In genomic region chr1:246785536-246786111, GRCh38 we compare ENCODE assay signal across 16 cellular contexts.
DNase-seq lines count a peak whose midpoint lies in the region; ATAC-seq and TF ChIP-seq lines count a peak whose summit lies in the region.
"Had no signal": no experiment of that assay in that cellular context is flagged by ENCODE, and none has a peak within 500 bp of the region (broad histone marks: within the 10 kb centered on the region; RNA-seq: fewer than 3 reads in every experiment).

No MANE protein-coding gene starts in this region.

- no peak overlapping the region for H3K9ac ChIP-seq in trophoblast cell (ENCODE audit: low read length)

- no peaks in the 10 kb centered on the region for H3K36me3 ChIP-seq in GM06990 (ENCODE audit: control insufficient read depth, insufficient read depth, low read length)
- H3K36me3 ChIP-seq in KOPT-K1 (ENCODE audit: insufficient read depth, low read length) = peaks cover 9% of the 10 kb centered on the region; the same call in 1 of the 2 replicates
- no peaks in the 10 kb centered on the region for H3K36me3 ChIP-seq in trophoblast cell (ENCODE audit: control insufficient read depth in 1 of 2, insufficient read depth in 2 of 2, low read length in 2 of 2)
- H3K36me3 ChIP-seq in adrenal gland (replicated peaks in 1 of 2) = no peaks in the 10 kb centered on the region

- H3K4ac ChIP-seq in trophoblast cell (ENCODE audit: low read depth, low read length) = no peak overlapping the region

- no CpG with 5 or more reads among the region's 18 CpGs for WGBS in trophoblast cell (ENCODE audit: extremely low coverage, insufficient coverage, insufficient read length)
- 75 to 80% (median 79%) methylated on average over 17 to 18 of the region's 18 CpGs for WGBS in adrenal gland, 4 donors

- H3K79me2 ChIP-seq in trophoblast cell (ENCODE audit: control insufficient read depth, insufficient read depth, low read length, poor library complexity) = no peaks in the 10 kb centered on the region

- no peak overlapping the region for H2BK12ac ChIP-seq in trophoblast cell (ENCODE audit: low read length)

- TF ChIP-seq CTCF in GM06990 (IDR thresholded peaks at IDR 0.05; ENCODE audit: insufficient read depth, low read length, poor library complexity, severe bottlenecking) (no peak), endothelial cell (IDR thresholded peaks at IDR 0.05; ENCODE audit: unreplicated experiment) (no peak), adrenal gland (IDR thresholded peaks at IDR 0.05) (no peak)

- H2BK120ac ChIP-seq in trophoblast cell (ENCODE audit: insufficient read depth, low read length, poor library complexity) = no peak overlapping the region

- DNase-seq in GM06990 (ENCODE audit: extremely low read depth, insufficient read length) = peak; percentile 46
- no peak for DNase-seq in endothelial cell (ENCODE audit: low spot score)
- no peak for DNase-seq in trophoblast cell
- no peak for DNase-seq in adrenal gland
- DNase-seq in natural killer cell treated with Interleukin-12 subunit alpha and Interleukin-12 subunit beta and Interleukin-15 and Interleukin-18, amount 100 ng/mL, for 72 hours (ENCODE audit: low spot score) = no peak
- DNase-seq: activated gamma-delta T cell treated with Interleukin-2 at 50 U/mL for 16 hours, body of pancreas, H7, mesendoderm, NCI-H1105 treated with DMSO at 0.1 percent for 48 hours, NCI-H510A had no signal

- no peaks in the 10 kb centered on the region for H3K27me3 ChIP-seq in GM06990 (replicated peaks; ENCODE audit: control insufficient read depth, insufficient read depth, low read length)
- no peaks in the 10 kb centered on the region for H3K27me3 ChIP-seq in trophoblast cell (ENCODE audit: insufficient read depth, low read length)
- H3K27me3 ChIP-seq in adrenal gland = no peaks in the 10 kb centered on the region

- H3K79me1 ChIP-seq in trophoblast cell (ENCODE audit: low read length) = no peaks in the 10 kb centered on the region

- intact Hi-C loops in adrenal gland (cut with DNase I) = no loop called here

- H4K91ac ChIP-seq in trophoblast cell (ENCODE audit: low read depth, low read length) = no peak overlapping the region

- H3K36me3 Mint-ChIP-seq in endothelial cell (ENCODE audit: low read depth, unreplicated experiment) = peaks cover 10% of the 10 kb centered on the region
- no peaks in the 10 kb centered on the region for H3K36me3 Mint-ChIP-seq in natural killer cell treated with Interleukin-12 subunit alpha and Interleukin-12 subunit beta and Interleukin-15 and Interleukin-18, amount 100 ng/mL, for 72 hours

- peaks cover 4% of the 10 kb centered on the region for H3K9me3 Mint-ChIP-seq in endothelial cell (ENCODE audit: unreplicated experiment)
- H3K9me3 Mint-ChIP-seq in natural killer cell treated with Interleukin-12 subunit alpha and Interleukin-12 subunit beta and Interleukin-15 and Interleukin-18, amount 100 ng/mL, for 72 hours = no peaks in the 10 kb centered on the region

- ATAC-seq in HG02973 (IDR thresholded peaks at IDR 0.05; ENCODE audit: unreplicated experiment) (no peak), GM19324 (IDR thresholded peaks at IDR 0.05; ENCODE audit: low FRiP score, unreplicated experiment) (no peak)
- ATAC-seq in natural killer cell treated with Interleukin-12 subunit alpha and Interleukin-12 subunit beta and Interleukin-15 and Interleukin-18, amount 100 ng/mL, for 72 hours = no peak
- ATAC-seq: body of pancreas had no signal

- no peak overlapping the region for H2AFZ ChIP-seq in trophoblast cell (ENCODE audit: insufficient read depth, low read length, poor library complexity)

- H3K9me3 ChIP-seq in KOPT-K1 (ENCODE audit: insufficient read depth, low read length, poor library complexity, severe bottlenecking) = no peaks in the 10 kb centered on the region
- H3K9me3 ChIP-seq in trophoblast cell (ENCODE audit: insufficient read depth, low read depth, low read length) = peaks cover 2% of the 10 kb centered on the region
- H3K9me3 ChIP-seq in adrenal gland (replicated peaks in 1 of 3) = no peaks in the 10 kb centered on the region
- H3K9me3 ChIP-seq: body of pancreas, heart left ventricle, tibial nerve had no signal

- H3K4me1 ChIP-seq in trophoblast cell (ENCODE audit: control insufficient read depth in 1 of 2, insufficient read depth in 2 of 2, low read length in 2 of 2) (peaks cover 3 to 5% of the 10 kb centered on the region in 2 experiments), adrenal gland (replicated peaks in 1 of 2) (peaks cover 3 to 5% of the 10 kb centered on the region in 2 donors)

- peak overlapping the region; percentile 67 for H3K4me3 Mint-ChIP-seq in endothelial cell (ENCODE audit: unreplicated experiment)
- H3K4me3 Mint-ChIP-seq in natural killer cell treated with Interleukin-12 subunit alpha and Interleukin-12 subunit beta and Interleukin-15 and Interleukin-18, amount 100 ng/mL, for 72 hours = no peak overlapping the region

- H3K4me3 ChIP-seq in GM06990 (replicated peaks; ENCODE audit: low read depth, low read length) = no peak overlapping the region
- H3K4me3 ChIP-seq in trophoblast cell (ENCODE audit: low read depth, low read length) = no peak overlapping the region
- no peak overlapping the region for H3K4me3 ChIP-seq in adrenal gland
- H3K4me3 ChIP-seq: body of pancreas had no signal

- TF ChIP-seq POLR2A in adrenal gland (IDR thresholded peaks at IDR 0.05) = no peak

- no peak overlapping the region for H2AK5ac ChIP-seq in trophoblast cell (ENCODE audit: low read length)

- H3K23ac ChIP-seq in trophoblast cell (ENCODE audit: low read length) = no peak overlapping the region

- H3K14ac ChIP-seq in trophoblast cell (ENCODE audit: low read length) = no peak overlapping the region

- no peak overlapping the region for H3K4me2 ChIP-seq in trophoblast cell (ENCODE audit: low read length)

- H3K27ac ChIP-seq in KOPT-K1 (ENCODE audit: low read depth, low read length, poor library complexity, severe bottlenecking) = peak overlapping the region; percentile 52
- no peak overlapping the region for H3K27ac ChIP-seq in trophoblast cell (ENCODE audit: low read depth, low read length)
- no peak overlapping the region for H3K27ac ChIP-seq in adrenal gland
- H3K27ac ChIP-seq: body of pancreas had no signal

- H3K27me3 Mint-ChIP-seq in endothelial cell (ENCODE audit: unreplicated experiment) = peaks cover 17% of the 10 kb centered on the region
- H3K27me3 Mint-ChIP-seq in natural killer cell treated with Interleukin-12 subunit alpha and Interleukin-12 subunit beta and Interleukin-15 and Interleukin-18, amount 100 ng/mL, for 72 hours = peaks cover 0 to 2% of the 10 kb centered on the region in 2 donors

- H3K27ac Mint-ChIP-seq in endothelial cell (ENCODE audit: unreplicated experiment) = peak overlapping the region; percentile 78
- no peak overlapping the region for H3K27ac Mint-ChIP-seq in natural killer cell treated with Interleukin-12 subunit alpha and Interleukin-12 subunit beta and Interleukin-15 and Interleukin-18, amount 100 ng/mL, for 72 hours

- H4K8ac ChIP-seq in trophoblast cell (ENCODE audit: low read depth, low read length) = no peak overlapping the region

- H4K12ac ChIP-seq in trophoblast cell (ENCODE audit: low read depth, low read length) = peak overlapping the region; percentile 47

- no peak overlapping the region for H3K18ac ChIP-seq in trophoblast cell (ENCODE audit: low read length)

- H3K4me1 Mint-ChIP-seq in endothelial cell (ENCODE audit: unreplicated experiment) = peaks cover 22% of the 10 kb centered on the region
- peaks cover 6 to 16% of the 10 kb centered on the region in 2 donors for H3K4me1 Mint-ChIP-seq in natural killer cell treated with Interleukin-12 subunit alpha and Interleukin-12 subunit beta and Interleukin-15 and Interleukin-18, amount 100 ng/mL, for 72 hours (ENCODE audit: low read depth in 2 of 2)

- no peak overlapping the region for H2BK5ac ChIP-seq in trophoblast cell (ENCODE audit: low read depth, low read length, poor library complexity)
